15 cellular contexts compared by ENCODE assay signal in genomic region chr21:41958886-41959563, GRCh38. TPM values are rescaled to one million over a fixed set of nuclear protein-coding genes. Genes with fewer than 3 reads are reported as not detected.
DNase-seq lines count a peak whose midpoint lies in the region; ATAC-seq and TF ChIP-seq lines count a peak whose summit lies in the region.
"Had no signal": no experiment of that assay in that cellular context is flagged by ENCODE, and none has a peak within 500 bp of the region (broad histone marks: within the 10 kb centered on the region; RNA-seq: fewer than 3 reads in every experiment).

No MANE protein-coding gene starts in this region.

- DNase-seq in MG63 = peak; percentile 98
- peak; percentile 53 for DNase-seq in cerebellum (ENCODE audit: low spot score)
- no peak for DNase-seq in neuronal stem cell (ENCODE audit: low spot score)
- no peak for DNase-seq in OCI-LY7 (ENCODE audit: low spot score)
- no peak for DNase-seq in heart right ventricle
- no peak for DNase-seq in SW480 (ENCODE audit: low spot score)
- DNase-seq: left cardiac atrium, NCI-H2107, nephron progenitor cell, OCI-M1, uterus had no signal

- H3K27me3 ChIP-seq in ACC112 (ENCODE audit: insufficient read depth, low read length) (no peaks in the 10 kb centered on the region), MG63 (no peaks in the 10 kb centered on the region), neuronal stem cell (ENCODE audit: control insufficient read depth in 3 of 3, insufficient read depth in 3 of 3, low read depth in 1 of 3, low read length in 3 of 3) (peaks cover 0 to 8% (median 0%) of the 10 kb centered on the region in 3 experiments), heart right ventricle (peaks cover 0 to 9% (median 0%) of the 10 kb centered on the region in 7 donors)
- H3K27me3 ChIP-seq: uterus had no signal

- peak overlapping the region; percentile 92; the same call in 1 of the 2 replicates for H3K27ac ChIP-seq in ACC112 (ENCODE audit: low read depth, low read length)
- no peak overlapping the region for H3K27ac ChIP-seq in neuronal stem cell (replicated peaks; ENCODE audit: low read length)
- H3K27ac ChIP-seq in OCI-LY7 (ENCODE audit: low read depth, low read length, poor library complexity, severe bottlenecking) = no peak overlapping the region
- H3K27ac ChIP-seq in heart right ventricle = peak overlapping the region in 4 of 10 donors; percentile 38 to 81 (median 60)
- H3K27ac ChIP-seq: KMS-11 had no signal

- H2AFZ ChIP-seq in ACC112 (ENCODE audit: low read length, unreplicated experiment) (no peak overlapping the region), neuronal stem cell (ENCODE audit: low read length) (no peak overlapping the region), OCI-LY7 (ENCODE audit: low read length) (no peak overlapping the region)

- POLR2A ChIA-PET in OCI-LY7 (lab: Charles Lee) = no interaction called here

- no peak overlapping the region for H3K23ac ChIP-seq in neuronal stem cell (ENCODE audit: low read depth, low read length, poor library complexity)

- H3K4me3 ChIP-seq in ACC112 (ENCODE audit: low read depth, low read length) (no peak overlapping the region), MG63 (no peak overlapping the region), neuronal stem cell (ENCODE audit: low read length in 2 of 2) (no peak overlapping the region), OCI-LY7 (ENCODE audit: low read depth, low read length, poor library complexity, severe bottlenecking) (no peak overlapping the region), heart right ventricle (no peak overlapping the region)
- H3K4me3 ChIP-seq: uterus had no signal

- no peak overlapping the region for H3K9ac ChIP-seq in neuronal stem cell (ENCODE audit: low read depth, low read length, poor library complexity)
- H3K9ac ChIP-seq: KMS-11 had no signal

- no peak overlapping the region for H2BK15ac ChIP-seq in neuronal stem cell (ENCODE audit: low read length)

- H4K20me1 ChIP-seq in OCI-LY7 (ENCODE audit: insufficient read depth, low read length) = no peaks in the 10 kb centered on the region

- no peak overlapping the region for H3K18ac ChIP-seq in neuronal stem cell (ENCODE audit: low read length)

- H3K4me2 ChIP-seq in neuronal stem cell (ENCODE audit: insufficient read depth, low read length, poor library complexity, severe bottlenecking) (no peak overlapping the region), OCI-LY7 (ENCODE audit: low read length) (no peak overlapping the region)
- H3K4me2 ChIP-seq: KMS-11 had no signal

- CTCF ChIA-PET in OCI-LY7 (lab: Charles Lee; ENCODE audit: unreplicated experiment) = no interaction called here

- BruUV-seq in OCI-LY7 (replicated peaks; lab: Mats Ljungman, UMichigan) = no TSS peak

- no peak overlapping the region for H4K91ac ChIP-seq in neuronal stem cell (ENCODE audit: low read depth, low read length, poor library complexity)

- no CpG with 5 or more reads among the region's 16 CpGs for WGBS in neuronal stem cell (ENCODE audit: extremely low coverage in 2 of 2, insufficient read length in 2 of 2, insufficient replicate concordance in 1 of 2), 2 donors
- WGBS in heart right ventricle, 2 donors = 90 to 94% methylated on average over 16 of the region's 16 CpGs

- no peak overlapping the region for H3K14ac ChIP-seq in neuronal stem cell (ENCODE audit: low read length)

- peaks cover 8% of the 10 kb centered on the region for H3K79me1 ChIP-seq in neuronal stem cell (ENCODE audit: low read depth, low read length)

- no peaks in the 10 kb centered on the region for H3K36me3 ChIP-seq in ACC112 (ENCODE audit: insufficient read depth, low read length)
- H3K36me3 ChIP-seq in MG63 = no peaks in the 10 kb centered on the region
- no peaks in the 10 kb centered on the region for H3K36me3 ChIP-seq in neuronal stem cell (replicated peaks in 1 of 2; ENCODE audit: control insufficient read depth in 2 of 2, insufficient read depth in 2 of 2, low read length in 2 of 2)
- H3K36me3 ChIP-seq in OCI-LY7 (ENCODE audit: insufficient read depth, low read length) = no peaks in the 10 kb centered on the region
- H3K36me3 ChIP-seq in heart right ventricle = no peaks in the 10 kb centered on the region
- H3K36me3 ChIP-seq: uterus had no signal

- ATAC-seq in heart right ventricle (no peak), GM18502 (IDR thresholded peaks at IDR 0.05; ENCODE audit: poor library complexity, unreplicated experiment) (no peak)
- ATAC-seq: activated naive CD4-positive, alpha-beta T cell treated with anti-CD3 and anti-CD28 coated beads, Interleukin-2, amount 50 U/mL, for 72 hours had no signal

- H4K8ac ChIP-seq in neuronal stem cell (ENCODE audit: low read depth, low read length) = no peak overlapping the region

- intact Hi-C loops in OCI-LY7 (cut with micrococcal nuclease; ENCODE audit: unreplicated experiment) = no loop called here
- intact Hi-C loops in heart right ventricle (cut with DNase I) = loop anchor here in 3 of 10 donors (10.0 kb wide), 3 partner anchors 46 to 156 kb away; no protein-coding TSS in a partner anchor

- H3K4me1 ChIP-seq in ACC112 (ENCODE audit: control insufficient read depth, insufficient read depth, low read length, unreplicated experiment) = peaks cover 27% of the 10 kb centered on the region
- H3K4me1 ChIP-seq in neuronal stem cell (ENCODE audit: control insufficient read depth in 2 of 2, insufficient read depth in 1 of 2, low read depth in 1 of 2, low read length in 2 of 2) = peaks cover 7 to 15% of the 10 kb centered on the region in 2 donors
- H3K4me1 ChIP-seq in OCI-LY7 (ENCODE audit: insufficient read depth, low read length, poor library complexity, severe bottlenecking) = peaks cover 29% of the 10 kb centered on the region
- H3K4me1 ChIP-seq in heart right ventricle = peaks cover 6 to 36% (median 23%) of the 10 kb centered on the region in 9 donors
- H3K4me1 ChIP-seq: uterus had no signal

- H2AK5ac ChIP-seq in neuronal stem cell (ENCODE audit: low read depth, low read length) = peak overlapping the region; percentile 14

- TF ChIP-seq CTCF in OCI-LY7 (conservative IDR thresholded peaks at IDR 0.05; ENCODE audit: low read length) = no peak
- TF ChIP-seq CTCF in heart right ventricle (IDR thresholded peaks at IDR 0.05) = no peak

- H2BK5ac ChIP-seq in neuronal stem cell (ENCODE audit: low read length) = no peak overlapping the region

- H3K79me2 ChIP-seq in ACC112 (ENCODE audit: control insufficient read depth, insufficient read depth, low read length, unreplicated experiment) = no peaks in the 10 kb centered on the region
- H3K79me2 ChIP-seq in OCI-LY7 (ENCODE audit: insufficient read depth, low read depth, low read length) = no peaks in the 10 kb centered on the region

- no peak overlapping the region for H3K4ac ChIP-seq in neuronal stem cell (ENCODE audit: low read length)

- H2BK120ac ChIP-seq in neuronal stem cell (ENCODE audit: low read depth, low read length) = no peak overlapping the region

- no peaks in the 10 kb centered on the region for H3K9me2 ChIP-seq in OCI-LY7 (ENCODE audit: insufficient read depth, low read length)

- H3K9me3 ChIP-seq in MG63 = no peaks in the 10 kb centered on the region
- peaks cover 0 to 8% of the 10 kb centered on the region in 2 donors for H3K9me3 ChIP-seq in neuronal stem cell (replicated peaks in 1 of 2; ENCODE audit: control insufficient read depth in 2 of 2, insufficient read depth in 1 of 2, low read depth in 1 of 2, low read length in 2 of 2)
- no peaks in the 10 kb centered on the region for H3K9me3 ChIP-seq in OCI-LY7 (ENCODE audit: low read length)
- no peaks in the 10 kb centered on the region for H3K9me3 ChIP-seq in heart right ventricle
- H3K9me3 ChIP-seq: uterus had no signal

- H2BK12ac ChIP-seq in neuronal stem cell (ENCODE audit: low read length) = no peak overlapping the region

RNA-seq across cellular contexts. Expression of gene C2CD2, which starts 5.2 kb away (rescaled TPM):
- total RNA-seq in MG63 (2014; rRNA removed; shearing (Covaris generic); ENCODE audit: low replicate concordance) = 9.7 and 13.8 TPM in 2 replicates
- total RNA-seq in cerebellum (16.4 TPM), OCI-LY7 (2022) (5.9 and 8.9 TPM in 2 replicates), heart right ventricle (10 to 100 TPM in 1 of 10 donors, 1 to 10 TPM in 9; 4.5 to 11.1 (median 6.9) TPM)
- polyA plus RNA-seq in neuronal stem cell (2013, experiment 1 of 2) = 9.9 TPM
- 10.7 TPM for polyA plus RNA-seq in neuronal stem cell (2013, experiment 2 of 2)
- 3.4 and 4.5 TPM in 2 replicates for total RNA-seq in OCI-LY7 (2014; rRNA removed; shearing (Covaris generic))
- 1 to 10 TPM; 5.2 to 6.1 TPM for polyA plus RNA-seq in heart right ventricle

RNA-seq across cellular contexts. Expression of gene ZBTB21, which starts 51.1 kb away (rescaled TPM):
- total RNA-seq in MG63 (2014; rRNA removed; shearing (Covaris generic); ENCODE audit: low replicate concordance) = 5.1 and 13.0 TPM in 2 replicates
- total RNA-seq in cerebellum = 13.3 TPM
- polyA plus RNA-seq in neuronal stem cell (2013, experiment 1 of 2) = 11.2 TPM
- 11.2 TPM for polyA plus RNA-seq in neuronal stem cell (2013, experiment 2 of 2)
- 10.0 and 12.4 TPM in 2 replicates for total RNA-seq in OCI-LY7 (2014; rRNA removed; shearing (Covaris generic))
- total RNA-seq in OCI-LY7 (2022) = 19.6 and 22.6 TPM in 2 replicates
- total RNA-seq in heart right ventricle = 10 to 100 TPM in 2 of 10 donors, 1 to 10 TPM in 8; 3.8 to 15.2 (median 6.6) TPM
- polyA plus RNA-seq in heart right ventricle = 1 to 10 TPM; 1.3 to 1.9 TPM

Comparison
In these comparisons a context has a peak if more than half of its experiments do, and no peak if none do; other contexts are left out.
1. DNase-seq: peak in MG63 (single experiment) and cerebellum (single experiment); none in neuronal stem cell (single experiment), OCI-LY7 (single experiment), heart right ventricle (0 of 2) and SW480 (single experiment).